10 cellular contexts compared by ENCODE assay signal in the genomic region with DNA sequence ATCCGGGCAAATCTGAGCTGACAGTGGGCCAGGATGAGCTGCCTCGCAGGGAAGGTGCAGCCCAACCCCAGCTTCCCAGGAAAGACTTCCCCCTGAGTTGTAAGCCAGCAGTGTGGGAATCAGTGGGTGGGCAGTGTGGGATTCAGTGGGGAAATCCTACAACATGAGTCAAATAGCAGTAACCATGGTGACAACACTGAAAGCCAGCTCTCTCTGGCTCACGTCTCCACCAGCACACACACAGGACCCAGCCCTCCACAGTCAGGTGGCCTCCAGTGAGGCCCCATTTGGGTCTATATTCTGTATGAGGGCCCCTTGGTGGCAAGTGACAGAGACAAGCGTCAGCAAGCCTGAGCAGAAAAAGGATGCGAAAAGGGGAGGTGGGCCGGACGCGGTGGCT. TPM values are rescaled to one million over a fixed set of nuclear protein-coding genes. Genes with fewer than 3 reads are reported as not detected.
A peak's percentile ranks its signal among the peaks of the same experiment; 100 is the strongest.
DNase-seq lines count a peak whose midpoint lies in the region; ATAC-seq and TF ChIP-seq lines count a peak whose summit lies in the region.
"Had no signal": no experiment of that assay in that cellular context is flagged by ENCODE, and none has a peak within 500 bp of the region (broad histone marks: within the 10 kb centered on the region; RNA-seq: fewer than 3 reads in every experiment).

No MANE protein-coding gene starts in this region.

- peak overlapping the region; percentile 2 for H3K4me2 ChIP-seq in mammary epithelial cell (ENCODE audit: insufficient read depth, low read depth, low read length)

- 83% methylated on average over 6 of the region's 8 CpGs for WGBS in mammary epithelial cell (ENCODE audit: low coverage, missing lambda C conversion rate)
- WGBS in lung, 2 donors = 75 to 84% methylated on average over 8 of the region's 8 CpGs

- H3K9me3 ChIP-seq in cardiac muscle cell (ENCODE audit: low read depth) (no peaks in the 10 kb centered on the region), mammary epithelial cell (replicated peaks; ENCODE audit: insufficient read depth, low read length) (no peaks in the 10 kb centered on the region), lung (ENCODE audit: control insufficient read depth in 2 of 2, insufficient read depth in 1 of 2, low read length in 1 of 2) (no peaks in the 10 kb centered on the region), upper lobe of right lung (no peaks in the 10 kb centered on the region)
- no peaks in the 10 kb centered on the region for H3K9me3 ChIP-seq in CD8-positive, alpha-beta memory T cell (ENCODE audit: low read length)

- peak overlapping the region; percentile 28 for H2AFZ ChIP-seq in mammary epithelial cell (ENCODE audit: low read depth, low read length)

- in situ Hi-C loops in mammary epithelial cell (cut with MboI; ENCODE audit: low sequenced_read_pairs in 2 of 2) = no loop called here

- H4K20me1 ChIP-seq in mammary epithelial cell (ENCODE audit: insufficient read depth, low read length) = no peaks in the 10 kb centered on the region

- H3K27me3 ChIP-seq in cardiac muscle cell (peaks cover 12% of the 10 kb centered on the region), mammary epithelial cell (ENCODE audit: insufficient read depth, low read length) (no peaks in the 10 kb centered on the region), lung (ENCODE audit: control insufficient read depth, insufficient read depth) (no peaks in the 10 kb centered on the region), upper lobe of right lung (no peaks in the 10 kb centered on the region)
- H3K27me3 ChIP-seq in CD8-positive, alpha-beta memory T cell (ENCODE audit: insufficient read depth, low read length, poor library complexity, severe bottlenecking) = no peaks in the 10 kb centered on the region

- intact Hi-C loops in Right ventricle myocardium inferior (cut with DNase I) (loop anchor here (10.0 kb wide), 1 partner anchor 348 kb away; no protein-coding TSS in a partner anchor), mammary epithelial cell (cut with micrococcal nuclease) (no loop called here), upper lobe of right lung (cut with DNase I) (no loop called here)

- H3K4me3 ChIP-seq in cardiac muscle cell (no peak overlapping the region), mammary epithelial cell (replicated peaks in 1 of 3; ENCODE audit: insufficient read depth in 1 of 3, low read depth in 2 of 3, low read length in 3 of 3) (no peak overlapping the region), lung (no peak overlapping the region), upper lobe of right lung (no peak overlapping the region)
- no peak overlapping the region for H3K4me3 ChIP-seq in CD8-positive, alpha-beta memory T cell (ENCODE audit: low read length)

- peaks cover 19 to 22% (median 21%) of the 10 kb centered on the region in 3 donors for H3K4me1 Mint-ChIP-seq in CD8-positive, alpha-beta memory T cell

- CTCF ChIA-PET in mammary epithelial cell (lab: Charles Lee; ENCODE audit: low non-redundant PET) = no interaction called here
- CTCF ChIA-PET in CD8-positive, alpha-beta memory T cell (lab: Charles Lee) = interaction anchor here (2.9 kb wide), 1 partner anchor 19 kb away, joined by 8 read pairs; no protein-coding TSS in a partner anchor

- H3K27me3 Mint-ChIP-seq in CD8-positive, alpha-beta memory T cell = no peaks in the 10 kb centered on the region

- TF ChIP-seq CTCF in cardiac muscle cell (IDR thresholded peaks at IDR 0.05; ENCODE audit: low read depth, low read length) = no peak
- TF ChIP-seq CTCF in mammary epithelial cell (conservative IDR thresholded peaks at IDR 0.05 in 1 of 2, IDR thresholded peaks at IDR 0.05 in 1 of 2; ENCODE audit: extremely low read depth in 1 of 2, insufficient read depth in 1 of 2, low read depth in 1 of 2, low read length in 2 of 2) = no peak
- TF ChIP-seq CTCF in lung (IDR thresholded peaks at IDR 0.05; ENCODE audit: control extremely low read depth, extremely low read depth) = no peak
- TF ChIP-seq CTCF in upper lobe of right lung (IDR thresholded peaks at IDR 0.05) = no peak

- POLR2A ChIA-PET in CD8-positive, alpha-beta memory T cell (lab: Charles Lee) = interaction anchor here (2.0 kb wide), 1 partner anchor 20 kb away, joined by 6 read pairs; no protein-coding TSS in a partner anchor

- DNase-seq in cardiac muscle cell (ENCODE audit: low read depth in 1 of 2, low spot score in 1 of 2) = peak in 1 of 2 donors; percentile 92
- DNase-seq in Right ventricle myocardium inferior (ENCODE audit: missing footprints) = no peak
- peak; percentile 73 for DNase-seq in mammary epithelial cell
- DNase-seq in lung (ENCODE audit: low spot score) = no peak
- no peak for DNase-seq in upper lobe of right lung
- no peak for DNase-seq in activated CD4-positive, CD25-positive, alpha-beta regulatory T cell (lab: John Stamatoyannopoulos, UW)
- no peak for DNase-seq in CD8-positive, alpha-beta memory T cell
- DNase-seq: activated gamma-delta T cell treated with Interleukin-2 at 50 U/mL for 16 hours, C1 segment of cervical spinal cord had no signal

- no peak overlapping the region for H3K4me3 Mint-ChIP-seq in CD8-positive, alpha-beta memory T cell

- dilution Hi-C loops in mammary epithelial cell (cut with HindIII; ENCODE audit: low sequenced_read_pairs) = no loop called here

- H3K36me3 ChIP-seq in cardiac muscle cell (no peaks in the 10 kb centered on the region), mammary epithelial cell (ENCODE audit: insufficient read depth, low read length) (no peaks in the 10 kb centered on the region), lung (ENCODE audit: control insufficient read depth in 2 of 2, insufficient read depth in 2 of 2, low read length in 2 of 2) (no peaks in the 10 kb centered on the region), upper lobe of right lung (no peaks in the 10 kb centered on the region)
- no peaks in the 10 kb centered on the region for H3K36me3 ChIP-seq in CD8-positive, alpha-beta memory T cell (ENCODE audit: insufficient read depth, low read length)

- H3K27ac ChIP-seq in cardiac muscle cell = peak overlapping the region; percentile 75
- H3K27ac ChIP-seq in mammary epithelial cell (ENCODE audit: insufficient read depth, low read depth, low read length) = no peak overlapping the region
- H3K27ac ChIP-seq in lung (ENCODE audit: low read depth in 1 of 2, low read length in 1 of 2) = peak overlapping the region; percentile 35 to 65
- H3K27ac ChIP-seq in upper lobe of right lung = no peak overlapping the region
- no peak overlapping the region for H3K27ac ChIP-seq in CD8-positive, alpha-beta memory T cell (ENCODE audit: low read depth, low read length)

- BruUV-seq in mammary epithelial cell (replicated peaks; lab: Mats Ljungman, UMichigan) = no TSS peak

- no peaks in the 10 kb centered on the region for H3K36me3 Mint-ChIP-seq in CD8-positive, alpha-beta memory T cell

- ATAC-seq in Right ventricle myocardium inferior (no peak), lung (ENCODE audit: insufficient read depth, low FRiP score) (peak; percentile 56), upper lobe of right lung (peak; percentile 25), GM21528 (IDR thresholded peaks at IDR 0.05; ENCODE audit: low FRiP score, unreplicated experiment) (no peak)

- peaks cover 23% of the 10 kb centered on the region for H3K4me1 ChIP-seq in cardiac muscle cell (ENCODE audit: low read depth)
- peaks cover 25% of the 10 kb centered on the region for H3K4me1 ChIP-seq in mammary epithelial cell (ENCODE audit: insufficient read depth, low read length)
- H3K4me1 ChIP-seq in lung (ENCODE audit: control insufficient read depth in 2 of 2, insufficient read depth in 2 of 2, low read length in 2 of 2) = peaks cover 17 to 31% of the 10 kb centered on the region in 2 donors
- peaks cover 65% of the 10 kb centered on the region for H3K4me1 ChIP-seq in upper lobe of right lung
- peaks cover 12% of the 10 kb centered on the region for H3K4me1 ChIP-seq in CD8-positive, alpha-beta memory T cell (ENCODE audit: insufficient read depth, low read length)

- peak overlapping the region; percentile 44 for H3K9ac ChIP-seq in mammary epithelial cell (ENCODE audit: insufficient read depth, low read length)

- no peaks in the 10 kb centered on the region for H3K79me2 ChIP-seq in mammary epithelial cell (ENCODE audit: insufficient read depth, low read length)

- no peaks in the 10 kb centered on the region for H3K9me3 Mint-ChIP-seq in CD8-positive, alpha-beta memory T cell

- H3K27ac Mint-ChIP-seq in CD8-positive, alpha-beta memory T cell = no peak overlapping the region

RNA-seq across cellular contexts. Expression of gene LGALS3, which starts 6.0 kb away (rescaled TPM):
- total RNA-seq in cardiac muscle cell = 33.2 and 51.8 TPM in 2 replicates
- polyA plus RNA-seq in cardiac muscle cell = 55.3 and 60.3 TPM in 2 replicates
- 265 TPM for total RNA-seq in Right ventricle myocardium inferior
- total RNA-seq in mammary epithelial cell = 100 to 1,000 TPM; 138 to 232 TPM
- polyA plus RNA-seq in mammary epithelial cell = 156 TPM
- 47.3 TPM for polyA minus RNA-seq in mammary epithelial cell
- total RNA-seq in lung = 100 to 1,000 TPM; 166 to 373 TPM
- polyA plus RNA-seq in lung = 100 to 1,000 TPM; 512 to 875 TPM
- 351 TPM for total RNA-seq in upper lobe of right lung
- 10 to 100 TPM; 54.5 to 55.1 TPM for total RNA-seq in CD8-positive, alpha-beta memory T cell
- 78.0 TPM for polyA plus RNA-seq in CD8-positive, alpha-beta memory T cell

Comparison
In these comparisons a context has a peak if more than half of its experiments do, and no peak if none do; other contexts are left out.
1. H3K27ac ChIP-seq: peak in cardiac muscle cell (single experiment) and lung (2 of 2); none in mammary epithelial cell (single experiment), upper lobe of right lung (single experiment) and CD8-positive, alpha-beta memory T cell (single experiment).
2. ATAC-seq: peak in lung (single experiment) and upper lobe of right lung (single experiment); none in Right ventricle myocardium inferior (single experiment) and GM21528 (single experiment).